1 cellular context compared by ENCODE assay signal in the genomic region with DNA sequence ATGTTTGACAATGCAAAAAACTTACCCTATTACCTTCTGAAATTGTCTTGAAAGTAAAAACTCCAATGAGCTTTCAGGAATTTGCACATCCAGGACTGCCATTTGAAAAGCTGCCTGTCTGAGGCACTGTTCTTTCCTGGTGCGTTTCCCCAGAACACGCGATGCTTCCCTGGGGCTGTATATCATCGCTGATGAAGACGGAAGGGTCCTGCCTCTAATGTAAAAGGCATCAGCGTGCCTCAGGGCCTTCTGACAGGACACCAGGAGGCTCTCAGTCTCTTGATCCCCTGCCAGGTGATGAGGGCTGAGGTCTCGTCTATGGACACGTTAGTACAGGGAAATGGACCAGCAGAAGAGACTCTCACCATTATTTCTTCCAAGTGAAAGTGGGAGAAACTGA.
TF ChIP-seq lines count a peak whose summit lies in the region.

No MANE protein-coding gene starts in this region.

TF ChIP-seq in IMR-90, 13 proteins besides CTCF, POLR2A, EP300 and RAD21:
- TF ChIP-seq, protein P1, sequence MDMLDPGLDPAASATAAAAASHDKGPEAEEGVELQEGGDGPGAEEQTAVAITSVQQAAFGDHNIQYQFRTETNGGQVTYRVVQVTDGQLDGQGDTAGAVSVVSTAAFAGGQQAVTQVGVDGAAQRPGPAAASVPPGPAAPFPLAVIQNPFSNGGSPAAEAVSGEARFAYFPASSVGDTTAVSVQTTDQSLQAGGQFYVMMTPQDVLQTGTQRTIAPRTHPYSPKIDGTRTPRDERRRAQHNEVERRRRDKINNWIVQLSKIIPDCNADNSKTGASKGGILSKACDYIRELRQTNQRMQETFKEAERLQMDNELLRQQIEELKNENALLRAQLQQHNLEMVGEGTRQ (IDR thresholded peaks at IDR 0.05; ENCODE audit: low read depth, low read length), result no peak
- TF ChIP-seq RFX5 (IDR thresholded peaks at IDR 0.05; ENCODE audit: low read depth, low read length) (no peak), FOS (IDR thresholded peaks at IDR 0.05; ENCODE audit: low read depth, low read length) (no peak), CHD1 (IDR thresholded peaks at IDR 0.05; ENCODE audit: low read depth, low read length) (no peak), BHLHE40 (IDR thresholded peaks at IDR 0.05; ENCODE audit: low read depth, low read length) (no peak), NFE2L2 (IDR thresholded peaks at IDR 0.05; ENCODE audit: low read depth, low read length) (no peak), RCOR1 (IDR thresholded peaks at IDR 0.05; ENCODE audit: insufficient replicate concordance, low read length) (no peak), MAZ (IDR thresholded peaks at IDR 0.05; ENCODE audit: borderline replicate concordance, low read depth, low read length) (no peak), CEBPB (IDR thresholded peaks at IDR 0.05; ENCODE audit: low read depth, low read length) (no peak), SMC3 (IDR thresholded peaks at IDR 0.05; ENCODE audit: low read depth, low read length) (no peak)
